ENCODE assay signal across 8 cellular contexts in genomic region chr10:75234017-75234682, GRCh38.
A peak's percentile ranks its signal among the peaks of the same experiment; 100 is the strongest.
DNase-seq lines count a peak whose midpoint lies in the region; ATAC-seq and TF ChIP-seq lines count a peak whose summit lies in the region.

No MANE protein-coding gene starts in this region.

- in situ Hi-C loops in astrocyte of the cerebellum (cut with HindIII; ENCODE audit: low sequenced_read_pairs): no loop called here

- DNase-seq in GM10266 (ENCODE audit: extremely low spot score) (peak; percentile 98), NCI-H1436 (lab: John Stamatoyannopoulos, UW) (peak; percentile 88), T-helper 9 cell (peak; percentile 99), astrocyte of the cerebellum (ENCODE audit: low read depth) (peak; percentile 63), hepatic stellate cell (ENCODE audit: low spot score) (peak; percentile 91), retina (peak; percentile 80), middle frontal gyrus (ENCODE audit: extremely low spot score, low spot score) (no peak)

- TF ChIP-seq CTCF in GM10266 (IDR thresholded peaks at IDR 0.05; ENCODE audit: control insufficient read depth, insufficient read depth, low read depth, missing control alignments) (no peak), astrocyte of the cerebellum (IDR thresholded peaks at IDR 0.05; ENCODE audit: low read depth, low read length, missing control alignments) (no peak)

- peak; percentile 49 for ATAC-seq in HG02623 (IDR thresholded peaks at IDR 0.05; ENCODE audit: unreplicated experiment)

- peak overlapping the region; percentile 57 for H3K4me3 ChIP-seq in astrocyte of the cerebellum (ENCODE audit: low read depth, low read length)
